In the genomic region with DNA sequence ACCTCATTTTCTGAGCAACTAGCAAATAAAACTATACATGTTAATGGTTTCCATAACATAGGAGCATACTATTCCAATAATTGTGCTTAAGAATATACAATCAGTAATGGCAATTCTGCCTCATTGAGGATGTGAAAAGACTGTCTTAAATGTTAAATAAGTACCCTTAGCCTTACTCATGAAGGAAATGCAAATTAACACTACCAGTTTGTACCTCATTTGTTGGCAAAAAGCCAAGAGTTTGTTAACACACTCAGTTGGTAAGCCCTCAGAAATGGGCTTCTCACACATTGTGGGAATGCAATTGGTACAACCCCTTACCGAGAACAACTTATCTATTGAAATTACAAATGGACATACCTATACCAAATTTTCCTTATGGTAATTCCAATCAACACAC, we compare ENCODE assay signal across 21 cellular contexts.
"Had no signal": no experiment of that assay in that cellular context is flagged by ENCODE, and none has a peak within 500 bp of the region (broad histone marks: within the 10 kb centered on the region; RNA-seq: fewer than 3 reads in every experiment).

No MANE protein-coding gene starts in this region.

- DNase-seq: activated CD8-positive, alpha-beta memory T cell treated with anti-CD3 and anti-CD28 coated beads, Interleukin-2, amount 50 U/mL, for 48 hours; activated naive CD4-positive, alpha-beta T cell; activated T-cell treated with anti-CD3 and anti-CD28 coated beads, Interleukin-2, amount 50 U/mL, for 4 hours; amniotic stem cell; cerebellar nuclear complex; esophagus squamous epithelium; gastrocnemius medialis; hippocampal formation; left ventricle myocardium inferior; naive thymus-derived CD4-positive, alpha-beta T cell; occipital lobe; posterior cingulate gyrus; small intestine; stimulated activated CD4-positive, alpha-beta T cell treated with anti-CD3 and anti-CD28 coated beads, Interleukin-15, amount 100 ng/mL, for 24 hours; testis; WERI-Rb-1 had no signal

- H3K27me3 ChIP-seq: esophagus squamous epithelium, gastrocnemius medialis, testis, vagina had no signal

- H3K27ac ChIP-seq: coronary artery, esophagus squamous epithelium, gastrocnemius medialis, left ventricle myocardium inferior, testis, vagina, WERI-Rb-1 had no signal

- H3K9me3 ChIP-seq: esophagus squamous epithelium, gastrocnemius medialis, left ventricle myocardium inferior, testis, vagina had no signal

- H3K4me3 ChIP-seq: coronary artery, esophagus squamous epithelium, gastrocnemius medialis, left ventricle myocardium inferior, testis, vagina had no signal

- ATAC-seq: activated T-cell treated with anti-CD3 and anti-CD28 coated beads, Interleukin-2, amount 50 U/mL, for 4 hours; gastrocnemius medialis; naive thymus-derived CD4-positive, alpha-beta T cell; sciatic nerve; stimulated activated memory B cell treated with anti-CD40 and anti-IgM and Interleukin-4, amounts not matched to agents 10 μg/mL and 1 μg/mL and 100 μg/mL, for 72 hours had no signal

- H3K4me1 ChIP-seq: esophagus squamous epithelium, gastrocnemius medialis, left ventricle myocardium inferior, testis, vagina had no signal

- H3K36me3 ChIP-seq: esophagus squamous epithelium, gastrocnemius medialis, left ventricle myocardium inferior, vagina, WERI-Rb-1 had no signal

- FAIRE-seq: small intestine, TTC549 had no signal
